Comparison of ENCODE assay signal across 18 cellular contexts in genomic region chr15:92365079-92365478, GRCh38. TPM values are rescaled to one million over a fixed set of nuclear protein-coding genes. Genes with fewer than 3 reads are reported as not detected.
DNase-seq lines count a peak whose midpoint lies in the region; ATAC-seq and TF ChIP-seq lines count a peak whose summit lies in the region.
"Had no signal": no experiment of that assay in that cellular context is flagged by ENCODE, and none has a peak within 500 bp of the region (broad histone marks: within the 10 kb centered on the region; RNA-seq: fewer than 3 reads in every experiment).

No MANE protein-coding gene starts in this region.

- no peak overlapping the region for H3K27ac Mint-ChIP-seq in HFFc6
- H3K27ac Mint-ChIP-seq: activated CD4-positive, alpha-beta memory T cell treated with anti-CD3 and anti-CD28 coated beads for 36 hours; activated T-helper 1 cell treated with anti-CD3 and anti-CD28 coated beads, Interleukin-12 subunit alpha, Interleukin-12 subunit beta, Interleukin-2, Interleukin-4 antibody, amounts not matched to agents 30 ng/mL and 10 ng/mL and 1 ng/mL, durations not matched to agents 14 hours and 24 hours and 36 hours had no signal

- no peak overlapping the region for H3K4me3 Mint-ChIP-seq in HFFc6
- H3K4me3 Mint-ChIP-seq: activated CD4-positive, alpha-beta memory T cell treated with anti-CD3 and anti-CD28 coated beads for 36 hours; activated T-helper 1 cell treated with anti-CD3 and anti-CD28 coated beads, Interleukin-12 subunit alpha, Interleukin-12 subunit beta, Interleukin-2, Interleukin-4 antibody, amounts not matched to agents 30 ng/mL and 10 ng/mL and 1 ng/mL, durations not matched to agents 14 hours and 24 hours and 36 hours had no signal

- H3K36me3 Mint-ChIP-seq in HFFc6 (ENCODE audit: low read depth): no peaks in the 10 kb centered on the region
- H3K36me3 Mint-ChIP-seq: activated CD4-positive, alpha-beta memory T cell treated with anti-CD3 and anti-CD28 coated beads for 36 hours had no signal

- DNase-seq in HFFc6 (peak; percentile 20), RPMI7951 (ENCODE audit: low read depth) (peak; percentile 98), fibroblast of pulmonary artery (ENCODE audit: low read depth) (peak; percentile 2), skeletal muscle cell (ENCODE audit: low read depth) (peak; percentile 3), Ammon's horn (ENCODE audit: low spot score) (no peak), T-helper 9 cell (no peak), activated gamma-delta T cell treated with Interleukin-2 at 50 U/mL for 16 hours (no peak)
- DNase-seq: activated CD4-positive, alpha-beta memory T cell treated with anti-CD3 and anti-CD28 coated beads for 36 hours; amygdala; dermis blood vessel endothelial cell; DMS79; occipital lobe; stimulated activated naive CD8-positive, alpha-beta T cell treated with anti-CD3 and anti-CD28 coated beads, Interleukin-15, Interleukin-2, amounts not matched to agents 100 U/mL and 50 U/mL, for 24 hours had no signal

- H3K9me3 Mint-ChIP-seq in HFFc6: peaks cover 24% of the 10 kb centered on the region
- H3K9me3 Mint-ChIP-seq: activated CD4-positive, alpha-beta memory T cell treated with anti-CD3 and anti-CD28 coated beads for 36 hours; activated T-helper 1 cell treated with anti-CD3 and anti-CD28 coated beads, Interleukin-12 subunit alpha, Interleukin-12 subunit beta, Interleukin-2, Interleukin-4 antibody, amounts not matched to agents 30 ng/mL and 10 ng/mL and 1 ng/mL, durations not matched to agents 14 hours and 24 hours and 36 hours had no signal

- TF ChIP-seq CTCF in HFFc6 (IDR thresholded peaks at IDR 0.05) (no peak), fibroblast of pulmonary artery (IDR thresholded peaks at IDR 0.05; ENCODE audit: low read length, missing control alignments) (no peak)

- no peak overlapping the region for H3K4me3 ChIP-seq in fibroblast of pulmonary artery (replicated peaks; ENCODE audit: low read depth, low read length)
- H3K4me3 ChIP-seq in skeletal muscle cell (ENCODE audit: low read depth, low read length): no peak overlapping the region
- H3K4me3 ChIP-seq: HAP-1, SJSA1 had no signal

- H3K27me3 Mint-ChIP-seq in HFFc6 (ENCODE audit: insufficient read depth): peaks cover 1% of the 10 kb centered on the region; the same call in 1 of the 2 replicates

- ATAC-seq in GM21576 (IDR thresholded peaks at IDR 0.05; ENCODE audit: unreplicated experiment): no peak
- ATAC-seq: stimulated activated naive CD8-positive, alpha-beta T cell treated with anti-CD3 and anti-CD28 coated beads, Interleukin-15, Interleukin-2, amounts not matched to agents 100 U/mL and 50 U/mL, for 24 hours had no signal

- H3K4me1 Mint-ChIP-seq in HFFc6 (ENCODE audit: low read depth): peaks cover 7% of the 10 kb centered on the region; the same call in 1 of the 2 replicates

RNA-seq across cellular contexts. Expression of gene ST8SIA2, which starts 28.6 kb away (rescaled TPM):
- total RNA-seq in HFFc6 (2021; fragmentation: NEBNext Ultra II Directional; extraction: Animal tissue kit (Norgen Biotek cat#: 25700)): under 1 TPM in 2 of 6 experiments, not detected in 4; 0.05 to 0.12 TPM
- 15.1 and 20.4 TPM in 2 replicates for total RNA-seq in RPMI7951 (2014; rRNA removed; shearing (Covaris generic))
- total RNA-seq: activated CD4-positive, alpha-beta memory T cell treated with anti-CD3 and anti-CD28 coated beads for 36 hours; activated T-helper 1 cell treated with anti-CD3 and anti-CD28 coated beads, Interleukin-12 subunit alpha, Interleukin-12 subunit beta, Interleukin-2, Interleukin-4 antibody, amounts not matched to agents 30 ng/mL and 10 ng/mL and 1 ng/mL, durations not matched to agents 14 hours and 24 hours and 36 hours; mesenteric fat pad had no signal

Comparison
In these comparisons a context has a peak if more than half of its experiments do, and no peak if none do; other contexts are left out.
1. DNase-seq: peak in HFFc6 (single experiment), RPMI7951 (single experiment), fibroblast of pulmonary artery (single experiment) and skeletal muscle cell (single experiment); none in Ammon's horn (single experiment), T-helper 9 cell (single experiment) and activated gamma-delta T cell treated with Interleukin-2 at 50 U/mL for 16 hours (single experiment).
2. RNA of gene ST8SIA2, which starts 28.6 kb away (total RNA-seq): 15.1 to 20.4 TPM in RPMI7951; 0.05 to 0.12 TPM in HFFc6; every median in the first group is over 10 times any median in the second.